Comparison of ENCODE assay signal across 1 cellular context in genomic region chr3:6862880-6863195, GRCh38.
TF ChIP-seq lines count a peak whose summit lies in the region.

No MANE protein-coding gene starts in this region.

TF ChIP-seq in GM23338, 12 proteins besides CTCF, POLR2A, EP300 and RAD21 (continued from another document):
- no peak for TF ChIP-seq ETS1 (IDR thresholded peaks at IDR 0.05)
- no peak for TF ChIP-seq EZH2phosphoT487 (IDR thresholded peaks at IDR 0.05; ENCODE audit: unreplicated experiment)
